Comparison of ENCODE assay signal across 8 cellular contexts in genomic region chr2:47783491-47784330, GRCh38. TPM values are rescaled to one million over a fixed set of nuclear protein-coding genes. Genes with fewer than 3 reads are reported as not detected.
DNase-seq lines count a peak whose midpoint lies in the region; ATAC-seq lines count a peak whose summit lies in the region.

No MANE protein-coding gene starts in this region.

- no peaks in the 10 kb centered on the region for H3K79me1 ChIP-seq in mesendoderm (ENCODE audit: low read length)

- H3K4me1 Mint-ChIP-seq in effector memory CD8-positive, alpha-beta T cell (ENCODE audit: low read depth in 2 of 2): peaks cover 14 to 16% of the 10 kb centered on the region in 2 donors

- H3K27ac ChIP-seq in BLaER1 (peak overlapping the region; percentile 91), mesendoderm (ENCODE audit: low read depth, low read length) (peak overlapping the region; percentile 96)

- no peak overlapping the region for H2AK5ac ChIP-seq in mesendoderm (ENCODE audit: low read length)

- DNase-seq in NCI-H748 treated with DMSO at 0.1 percent for 48 hours (lab: John Stamatoyannopoulos, UW) (peak; percentile 32), mesendoderm (peak; percentile 88)
- peak; percentile 81 for DNase-seq in activated CD8-positive, alpha-beta memory T cell treated with anti-CD3 and anti-CD28 coated beads for 24 hours
- peak; percentile 41 to 50 (median 46) for DNase-seq in effector memory CD8-positive, alpha-beta T cell
- DNase-seq in stimulated activated CD8-positive, alpha-beta memory T cell treated with anti-CD3 and anti-CD28 coated beads, Interleukin-15, amount 100 ng/mL, for 24 hours (ENCODE audit: low read depth): peak; percentile 33

- H3K4ac ChIP-seq in mesendoderm (ENCODE audit: low read depth, low read length): peak overlapping the region; percentile 94

- H2BK15ac ChIP-seq in mesendoderm (replicated peaks; ENCODE audit: low read depth): peak overlapping the region; percentile 25

- H2BK5ac ChIP-seq in mesendoderm (ENCODE audit: low read length): no peak overlapping the region

- no peak overlapping the region for H4K5ac ChIP-seq in mesendoderm (ENCODE audit: low read length)

- peaks cover 40% of the 10 kb centered on the region for H3K79me2 ChIP-seq in mesendoderm (ENCODE audit: control insufficient read depth, insufficient read depth, low read length)

- H3K23ac ChIP-seq in mesendoderm (ENCODE audit: low read length): no peak overlapping the region

- H3K4me3 Mint-ChIP-seq in effector memory CD8-positive, alpha-beta T cell: peak overlapping the region; percentile 88 to 94

- peaks cover 63% of the 10 kb centered on the region for H3K36me3 ChIP-seq in BLaER1
- no peaks in the 10 kb centered on the region for H3K36me3 ChIP-seq in mesendoderm (ENCODE audit: control insufficient read depth, insufficient read depth, low read length)

- no peaks in the 10 kb centered on the region for H3K9me3 Mint-ChIP-seq in effector memory CD8-positive, alpha-beta T cell

- peak overlapping the region; percentile 88 for H3K18ac ChIP-seq in mesendoderm (ENCODE audit: low read length)

- no peaks in the 10 kb centered on the region for H3K9me3 ChIP-seq in BLaER1

- no peaks in the 10 kb centered on the region for H3K27me3 ChIP-seq in BLaER1
- no peaks in the 10 kb centered on the region for H3K27me3 ChIP-seq in mesendoderm (ENCODE audit: insufficient read depth, low read length, poor library complexity)

- peak; percentile 15 for ATAC-seq in GM19328 (IDR thresholded peaks at IDR 0.05; ENCODE audit: unreplicated experiment)
- ATAC-seq in HG03460 (IDR thresholded peaks at IDR 0.05; ENCODE audit: unreplicated experiment): peak; percentile 29
- peak; percentile 32 for ATAC-seq in effector memory CD8-positive, alpha-beta T cell (replicated peaks)

- H3K4me3 ChIP-seq in BLaER1 (peak overlapping the region; percentile 81), mesendoderm (ENCODE audit: low read length) (peak overlapping the region; percentile 84)

- H3K56ac ChIP-seq in mesendoderm (ENCODE audit: low read length): peak overlapping the region; percentile 99

- H3K4me2 ChIP-seq in BLaER1 (peak overlapping the region; percentile 92), mesendoderm (ENCODE audit: low read length) (peak overlapping the region; percentile 52)

- H3K27ac Mint-ChIP-seq in effector memory CD8-positive, alpha-beta T cell: peak overlapping the region; percentile 67 to 88

- no peaks in the 10 kb centered on the region for H3K27me3 Mint-ChIP-seq in effector memory CD8-positive, alpha-beta T cell

- peak overlapping the region; percentile 30 for H2BK120ac ChIP-seq in mesendoderm (ENCODE audit: low read depth, low read length)

- H4K8ac ChIP-seq in mesendoderm (ENCODE audit: low read depth, low read length): peak overlapping the region; percentile 43

- H4K20me1 ChIP-seq in BLaER1: peaks cover 99% of the 10 kb centered on the region

- WGBS in mesendoderm (ENCODE audit: extremely low coverage, insufficient coverage, low lambda C conversion rate): no CpG with 5 or more reads among the region's 71 CpGs

- H3K36me3 Mint-ChIP-seq in effector memory CD8-positive, alpha-beta T cell (ENCODE audit: insufficient read depth): peaks cover 9% of the 10 kb centered on the region

- H3K4me1 ChIP-seq in BLaER1 (peaks cover 69% of the 10 kb centered on the region), mesendoderm (ENCODE audit: control insufficient read depth, low read depth, low read length) (no peaks in the 10 kb centered on the region)

- H3K9ac ChIP-seq in BLaER1 (peak overlapping the region; percentile 94), mesendoderm (ENCODE audit: low read length) (peak overlapping the region; percentile 96)

RNA-seq across cellular contexts. Expression of gene MSH6, which starts 0.8 kb away (rescaled TPM):
- 135 TPM for polyA plus RNA-seq in mesendoderm (2013, experiment 1 of 2)
- polyA plus RNA-seq in mesendoderm (2013, experiment 2 of 2): 139 TPM

Comparison
In these comparisons a context has a peak if more than half of its experiments do, and no peak if none do; other contexts are left out.
1. Peak in every context shown above with its lines: DNase-seq, ATAC-seq, H3K4me3 ChIP-seq and H3K27ac ChIP-seq.
2. DNase-seq: peak in every context shown above with its lines; median percentile 88 in mesendoderm; 81 in activated CD8-positive, alpha-beta memory T cell treated with anti-CD3 and anti-CD28 coated beads for 24 hours; 46 in effector memory CD8-positive, alpha-beta T cell; 33 in stimulated activated CD8-positive, alpha-beta memory T cell treated with anti-CD3 and anti-CD28 coated beads, Interleukin-15, amount 100 ng/mL, for 24 hours; 32 in NCI-H748 treated with DMSO at 0.1 percent for 48 hours.